ENCODE assay signal across 9 cellular contexts in genomic region chr9:130860458-130861316, GRCh38. TPM values are rescaled to one million over a fixed set of nuclear protein-coding genes. Genes with fewer than 3 reads are reported as not detected.
DNase-seq lines count a peak whose midpoint lies in the region; ATAC-seq and TF ChIP-seq lines count a peak whose summit lies in the region.
"Had no signal": no experiment of that assay in that cellular context is flagged by ENCODE, and none has a peak within 500 bp of the region (broad histone marks: within the 10 kb centered on the region; RNA-seq: fewer than 3 reads in every experiment).

No MANE protein-coding gene starts in this region.

- H3K9me3 ChIP-seq in adipocyte (ENCODE audit: control insufficient read depth, low read length) (no peaks in the 10 kb centered on the region), heart left ventricle (no peaks in the 10 kb centered on the region)

- peak; percentile 19 to 78 (median 56) for TF ChIP-seq CTCF in heart left ventricle (IDR thresholded peaks at IDR 0.05)

- peaks cover 65% of the 10 kb centered on the region for H3K4me1 ChIP-seq in adipocyte (ENCODE audit: control insufficient read depth, insufficient read depth, low read length)
- peaks cover 2 to 62% (median 46%) of the 10 kb centered on the region in 12 donors for H3K4me1 ChIP-seq in heart left ventricle

- no peaks in the 10 kb centered on the region for H3K27me3 ChIP-seq in adipocyte (replicated peaks; ENCODE audit: control insufficient read depth, insufficient read depth, low read length)
- no peaks in the 10 kb centered on the region for H3K27me3 ChIP-seq in heart left ventricle

- DNase-seq in GM03348 (ENCODE audit: low spot score) (peak; percentile 90), adipocyte (ENCODE audit: low read depth) (peak; percentile 96), heart left ventricle (peak; percentile 83 to 91 (median 86)), renal cortical epithelial cell (ENCODE audit: low read depth) (peak; percentile 92), NCI-H82 (lab: John Stamatoyannopoulos, UW) (no peak), NAMALWA (ENCODE audit: low spot score) (no peak), DMS53 (lab: John Stamatoyannopoulos, UW) (no peak)
- DNase-seq: stimulated activated naive B cell treated with anti-CD40 and anti-IgM and Interleukin-4, amounts not matched to agents 10 μg/mL and 1 μg/mL and 100 μg/mL, for 72 hours had no signal

- ATAC-seq in heart left ventricle: peak; percentile 77 to 97 (median 94)
- no peak for ATAC-seq in HG03108 (IDR thresholded peaks at IDR 0.05; ENCODE audit: unreplicated experiment)

- no peak for TF ChIP-seq POLR2A in heart left ventricle (IDR thresholded peaks at IDR 0.05)

- H3K4me3 ChIP-seq in adipocyte (ENCODE audit: low read length) (peak overlapping the region; percentile 53), heart left ventricle (peak overlapping the region in 2 of 12 donors; percentile 17 to 19)

- peak overlapping the region; percentile 63 for H3K9ac ChIP-seq in adipocyte (ENCODE audit: low read length)

- 15 to 32% (median 22%) methylated on average over 23 to 28 of the region's 28 CpGs for WGBS in heart left ventricle, 4 donors

- H3K27ac ChIP-seq in heart left ventricle: peak overlapping the region; percentile 4 to 85 (median 70)

- intact Hi-C loops in heart left ventricle (cut with DNase I): loop anchor here in 9 of 10 donors (1.0 to 10.0 kb wide), 9 partner anchors 26 to 184 kb away; partner anchors contain the start of gene ABL1 (in 1 of the 9)

- H3K36me3 ChIP-seq in adipocyte (ENCODE audit: control insufficient read depth, insufficient read depth, low read length, severe bottlenecking) (peaks cover 54% of the 10 kb centered on the region), heart left ventricle (peaks cover 0 to 76% (median 61%) of the 10 kb centered on the region in 9 donors)

RNA-seq across cellular contexts. Expression of gene ABL1, which starts 25.6 kb away (rescaled TPM):
- 10 to 100 TPM; 27.2 to 49.8 (median 34.1) TPM for total RNA-seq in heart left ventricle
- 10 to 100 TPM; 13.2 to 29.7 TPM for polyA plus RNA-seq in heart left ventricle
- 42.4 and 94.1 TPM in 2 replicates for total RNA-seq in renal cortical epithelial cell

RNA-seq across cellular contexts. Expression of gene QRFP, which starts 35.9 kb away (rescaled TPM):
- total RNA-seq in heart left ventricle: not detected
- polyA plus RNA-seq in heart left ventricle: not detected
- not detected in 2 replicates for total RNA-seq in renal cortical epithelial cell

Comparison
In these comparisons a context has a peak if more than half of its experiments do, and no peak if none do; other contexts are left out.
1. DNase-seq: peak in GM03348 (single experiment), adipocyte (single experiment), heart left ventricle (5 of 5) and renal cortical epithelial cell (single experiment); none in NCI-H82 (single experiment), NAMALWA (single experiment) and DMS53 (single experiment).